14 cellular contexts compared by ENCODE assay signal in genomic region chr17:77381185-77381700, GRCh38.
DNase-seq lines count a peak whose midpoint lies in the region; ATAC-seq and TF ChIP-seq lines count a peak whose summit lies in the region.
"Had no signal": no experiment of that assay in that cellular context is flagged by ENCODE, and none has a peak within 500 bp of the region (broad histone marks: within the 10 kb centered on the region; RNA-seq: fewer than 3 reads in every experiment).

No MANE protein-coding gene starts in this region.

- peaks cover 80% of the 10 kb centered on the region for H4K20me1 ChIP-seq in SK-N-SH (ENCODE audit: insufficient read depth)
- peaks cover 68% of the 10 kb centered on the region for H4K20me1 ChIP-seq in Loucy (ENCODE audit: insufficient read depth, low read length, poor library complexity, severe bottlenecking)

- H3F3A ChIP-seq in SK-N-SH (replicated peaks; ENCODE audit: insufficient read depth) (peaks cover 4% of the 10 kb centered on the region), Loucy (ENCODE audit: low read depth) (no peaks in the 10 kb centered on the region)

- DNase-seq in SK-N-SH (peak; percentile 77), spleen (no peak), HuH-7.5 (ENCODE audit: low spot score) (no peak), NCI-H1092 (lab: John Stamatoyannopoulos, UW) (no peak)
- DNase-seq: activated CD8-positive, alpha-beta memory T cell treated with anti-CD3 and anti-CD28 coated beads for 24 hours; DMS53; NCI-H1092 treated with DMSO at 0.1 percent for 48 hours; small intestine had no signal

- POLR2A ChIA-PET in SK-N-SH (lab: Yijun Ruan, JAX) = interaction anchor here (0.6 kb wide), 2 partner anchors 27 to 297 kb away, joined by 3 to 4 read pairs; no protein-coding TSS in a partner anchor

- TF ChIP-seq EP300 in SK-N-SH (IDR thresholded peaks at IDR 0.05; ENCODE audit: borderline replicate concordance in 1 of 2, low read depth in 1 of 2, low read length in 1 of 2) = no peak

- CTCF ChIA-PET in SK-N-SH (lab: Yijun Ruan, JAX) = interaction anchor here (1.0 to 2.1 kb wide), 7 partner anchors 8 to 51 kb away, joined by 3 to 7 read pairs (median 3); no protein-coding TSS in a partner anchor

- H3K27me3 ChIP-seq in SK-N-SH (ENCODE audit: insufficient read depth) = no peaks in the 10 kb centered on the region
- no peaks in the 10 kb centered on the region for H3K27me3 ChIP-seq in Loucy (ENCODE audit: insufficient read depth, low read length, poor library complexity, severe bottlenecking)
- H3K27me3 ChIP-seq in esophagus (ENCODE audit: control insufficient read depth in 1 of 2, insufficient read depth in 2 of 2, low read length in 2 of 2) = no peaks in the 10 kb centered on the region
- no peaks in the 10 kb centered on the region for H3K27me3 ChIP-seq in spleen (replicated peaks in 1 of 7)

- TF ChIP-seq RAD21 in SK-N-SH (IDR thresholded peaks at IDR 0.05; ENCODE audit: low read length) = no peak

- 64% methylated on average over 4 of the region's 4 CpGs for WGBS in SK-N-SH (ENCODE audit: low lambda C conversion rate)
- WGBS in esophagus, 2 donors = 59 to 72% methylated on average over 4 of the region's 4 CpGs
- 20 to 72% (median 47%) methylated on average over 1 to 4 of the region's 4 CpGs for WGBS in spleen, 5 donors

- H3K27ac ChIP-seq in SK-N-SH (ENCODE audit: low read depth in 2 of 2, low read length in 1 of 2) = peak overlapping the region in 1 of 2 experiments; percentile 77; a peak in 2 of 4 replicates
- H3K27ac ChIP-seq in esophagus (ENCODE audit: low read depth in 2 of 2, low read length in 1 of 2) = peak overlapping the region; percentile 40 to 42
- H3K27ac ChIP-seq in spleen = peak overlapping the region in 7 of 8 donors; percentile 2 to 95 (median 80)
- H3K27ac ChIP-seq: 22Rv1, HL-60 had no signal

- H3K4me3 ChIP-seq in SK-N-SH (ENCODE audit: low read depth in 2 of 2, low read length in 1 of 2) (no peak overlapping the region), Loucy (ENCODE audit: low read length, poor library complexity, severe bottlenecking) (peak overlapping the region; percentile 71), esophagus (ENCODE audit: low read depth in 1 of 2, low read length in 2 of 2) (no peak overlapping the region), spleen (no peak overlapping the region)

- H3K36me3 ChIP-seq in SK-N-SH (replicated peaks in 1 of 2; ENCODE audit: control insufficient read depth in 1 of 2, insufficient read depth in 2 of 2, low read length in 1 of 2) (no peaks in the 10 kb centered on the region), Loucy (ENCODE audit: insufficient read depth, low read length) (peaks cover 6% of the 10 kb centered on the region; the same call in 1 of the 2 replicates), esophagus (ENCODE audit: control insufficient read depth in 2 of 2, insufficient read depth in 2 of 2, low read length in 1 of 2) (no peaks in the 10 kb centered on the region), spleen (peaks cover 0 to 25% (median 0%) of the 10 kb centered on the region in 6 donors)

- H3K9ac ChIP-seq in SK-N-SH (no peak overlapping the region), Loucy (ENCODE audit: low read depth, low read length, poor library complexity, severe bottlenecking) (peak overlapping the region; percentile 59)

- H2AFZ ChIP-seq in SK-N-SH (ENCODE audit: low read depth) (no peak overlapping the region), Loucy (ENCODE audit: low read length) (no peak overlapping the region)

- intact Hi-C loops in spleen (cut with DNase I; ENCODE audit: low total_unique reads) = no loop called here

- H3K4me1 ChIP-seq in SK-N-SH (ENCODE audit: control insufficient read depth in 1 of 2, insufficient read depth in 2 of 2, low read depth in 1 of 2, low read length in 1 of 2) (peaks cover 15 to 93% of the 10 kb centered on the region in 2 experiments; a peak in 3 of 4 replicates), Loucy (ENCODE audit: insufficient read depth, low read length, poor library complexity, severe bottlenecking) (peaks cover 90% of the 10 kb centered on the region), esophagus (ENCODE audit: control insufficient read depth in 2 of 2, insufficient read depth in 2 of 2, low read length in 1 of 2) (peaks cover 14 to 51% of the 10 kb centered on the region in 2 donors), spleen (peaks cover 74 to 100% (median 93%) of the 10 kb centered on the region in 6 donors)

- H3K9me2 ChIP-seq in SK-N-SH (no peaks in the 10 kb centered on the region), Loucy (replicated peaks; ENCODE audit: low read depth, low read length) (no peaks in the 10 kb centered on the region)

- TF ChIP-seq CTCF in SK-N-SH (IDR thresholded peaks at IDR 0.05) (no peak), Loucy (conservative IDR thresholded peaks at IDR 0.05; ENCODE audit: low read length) (no peak), spleen (IDR thresholded peaks at IDR 0.05 in 8 of 11, conservative IDR thresholded peaks at IDR 0.05 in 3 of 11) (no peak)

- H3K79me2 ChIP-seq in SK-N-SH (ENCODE audit: insufficient read depth) (peaks cover 94% of the 10 kb centered on the region), Loucy (ENCODE audit: insufficient read depth, low read length) (peaks cover 94% of the 10 kb centered on the region)

- H3K4me2 ChIP-seq in SK-N-SH (no peak overlapping the region), Loucy (ENCODE audit: low read depth, low read length, poor library complexity, severe bottlenecking) (peak overlapping the region; percentile 76)

- H3K9me3 ChIP-seq in SK-N-SH = no peaks in the 10 kb centered on the region
- H3K9me3 ChIP-seq in Loucy (ENCODE audit: insufficient read depth, low read depth, low read length) = no peaks in the 10 kb centered on the region
- no peaks in the 10 kb centered on the region for H3K9me3 ChIP-seq in esophagus (ENCODE audit: control insufficient read depth in 2 of 2, insufficient read depth in 1 of 2, low read depth in 1 of 2, low read length in 1 of 2)
- no peaks in the 10 kb centered on the region for H3K9me3 ChIP-seq in spleen

- ATAC-seq in SK-N-SH treated with all-trans-retinoic acid at 6 μM for 48 hours (no peak), GM21526 (IDR thresholded peaks at IDR 0.05; ENCODE audit: low FRiP score, unreplicated experiment) (no peak)

- no peak for TF ChIP-seq POLR2A in spleen (IDR thresholded peaks at IDR 0.05)

TF ChIP-seq in SK-N-SH, 30 proteins besides CTCF, POLR2A, EP300 and RAD21 (continues in another document):
- no peak for TF ChIP-seq NRF1 (IDR thresholded peaks at IDR 0.05; ENCODE audit: low read depth, low read length)
- no peak for TF ChIP-seq GABPA (IDR thresholded peaks at IDR 0.05; ENCODE audit: low read depth)
- TF ChIP-seq RXRA (IDR thresholded peaks at IDR 0.05; ENCODE audit: borderline replicate concordance, low read depth) = no peak
- no peak for TF ChIP-seq REST (IDR thresholded peaks at IDR 0.05; ENCODE audit: low read depth, low read length)

TF ChIP-seq in SK-N-SH treated with all-trans-retinoic acid at 6 μM for 48 hours, 23 proteins besides CTCF, POLR2A, EP300 and RAD21:
- TF ChIP-seq, protein P1, sequence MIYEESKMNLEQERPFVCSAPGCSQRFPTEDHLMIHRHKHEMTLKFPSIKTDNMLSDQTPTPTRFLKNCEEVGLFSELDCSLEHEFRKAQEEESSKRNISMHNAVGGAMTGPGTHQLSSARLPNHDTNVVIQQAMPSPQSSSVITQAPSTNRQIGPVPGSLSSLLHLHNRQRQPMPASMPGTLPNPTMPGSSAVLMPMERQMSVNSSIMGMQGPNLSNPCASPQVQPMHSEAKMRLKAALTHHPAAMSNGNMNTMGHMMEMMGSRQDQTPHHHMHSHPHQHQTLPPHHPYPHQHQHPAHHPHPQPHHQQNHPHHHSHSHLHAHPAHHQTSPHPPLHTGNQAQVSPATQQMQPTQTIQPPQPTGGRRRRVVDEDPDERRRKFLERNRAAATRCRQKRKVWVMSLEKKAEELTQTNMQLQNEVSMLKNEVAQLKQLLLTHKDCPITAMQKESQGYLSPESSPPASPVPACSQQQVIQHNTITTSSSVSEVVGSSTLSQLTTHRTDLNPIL (CRISPR knock-in tag; IDR thresholded peaks at IDR 0.05; ENCODE audit: low read depth) = no peak
- TF ChIP-seq ESRRG (CRISPR knock-in tag; IDR thresholded peaks at IDR 0.05) = no peak
- TF ChIP-seq ZFP30 (CRISPR knock-in tag; IDR thresholded peaks at IDR 0.05) = no peak
- TF ChIP-seq ZC3H10 (CRISPR knock-in tag; IDR thresholded peaks at IDR 0.05) = no peak
- TF ChIP-seq OSR1 (CRISPR knock-in tag; IDR thresholded peaks at IDR 0.05) = no peak
- no peak for TF ChIP-seq SNAI2 (CRISPR knock-in tag; IDR thresholded peaks at IDR 0.05)
- no peak for TF ChIP-seq ISL1 (CRISPR knock-in tag; IDR thresholded peaks at IDR 0.05)
- TF ChIP-seq BACH2 (CRISPR knock-in tag; IDR thresholded peaks at IDR 0.05; ENCODE audit: borderline replicate concordance) = no peak
- TF ChIP-seq CSDC2 (CRISPR knock-in tag; IDR thresholded peaks at IDR 0.05) = no peak
- TF ChIP-seq ARNTL (CRISPR knock-in tag; IDR thresholded peaks at IDR 0.05; ENCODE audit: borderline replicate concordance, low read depth) = no peak
- no peak for TF ChIP-seq POU6F1 (CRISPR knock-in tag; IDR thresholded peaks at IDR 0.05; ENCODE audit: borderline replicate concordance, low read depth)
- TF ChIP-seq ZNF8 (CRISPR knock-in tag; IDR thresholded peaks at IDR 0.05) = no peak
TF ChIP-seq in SK-N-SH treated with all-trans-retinoic acid at 6 μM for 48 hours: peak in this region for 0.
